ENCODE assay signal across 1 cellular context in genomic region chr5:141882594-141883183, GRCh38.
A peak's percentile ranks its signal among the peaks of the same experiment; 100 is the strongest.
TF ChIP-seq lines count a peak whose summit lies in the region.

No MANE protein-coding gene starts in this region.

TF ChIP-seq in H1, 55 proteins besides CTCF, POLR2A, EP300 and RAD21:
- TF ChIP-seq USF2 (IDR thresholded peaks at IDR 0.05; ENCODE audit: low read length): no peak
- TF ChIP-seq SAP30 (IDR thresholded peaks at IDR 0.05; ENCODE audit: insufficient read depth, insufficient replicate concordance, low read length): peak; percentile 56
